In the genomic region with DNA sequence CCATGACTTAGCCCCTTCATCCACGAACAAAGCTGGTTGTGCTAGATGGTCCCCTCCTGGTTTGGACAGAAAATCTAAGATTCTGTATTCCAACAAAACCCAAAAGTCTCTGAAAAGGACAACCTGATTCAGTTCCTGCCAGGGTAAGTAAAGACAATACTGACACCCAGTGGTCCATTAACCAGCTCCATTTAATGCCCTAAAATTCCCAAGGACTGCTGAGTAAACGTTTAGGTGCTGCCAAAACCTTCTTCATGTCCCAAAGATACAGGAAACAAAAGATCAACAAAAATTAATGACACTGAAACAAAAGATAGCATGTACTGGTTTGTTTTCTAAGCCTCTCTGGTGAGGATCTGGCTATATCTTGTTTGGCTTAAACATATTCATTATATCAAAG, we compare ENCODE assay signal across 9 cellular contexts. TPM values are rescaled to one million over a fixed set of nuclear protein-coding genes. Genes with fewer than 3 reads are reported as not detected.
DNase-seq lines count a peak whose midpoint lies in the region; ATAC-seq and TF ChIP-seq lines count a peak whose summit lies in the region.
"Had no signal": no experiment of that assay in that cellular context is flagged by ENCODE, and none has a peak within 500 bp of the region (broad histone marks: within the 10 kb centered on the region; RNA-seq: fewer than 3 reads in every experiment).

No MANE protein-coding gene starts in this region.

- H3K36me3 ChIP-seq in Karpas-422 (ENCODE audit: insufficient read depth, low read length), result no peaks in the 10 kb centered on the region

- no peaks in the 10 kb centered on the region for H3K4me1 ChIP-seq in Karpas-422 (ENCODE audit: low read length)

- H3K27me3 ChIP-seq in Karpas-422 (ENCODE audit: low read length), result no peaks in the 10 kb centered on the region

- H3K9ac ChIP-seq in Karpas-422 (ENCODE audit: low read length), result no peak overlapping the region

- H3K4me3 ChIP-seq in GM12865 (ENCODE audit: low read depth, low read length) (no peak overlapping the region), fibroblast of villous mesenchyme (ENCODE audit: low read depth, low read length) (no peak overlapping the region), Karpas-422 (ENCODE audit: low read length) (no peak overlapping the region)

- no peak overlapping the region for H2AFZ ChIP-seq in Karpas-422 (ENCODE audit: low read length)

- no peaks in the 10 kb centered on the region for H3K27me3 Mint-ChIP-seq in activated naive CD4-positive, alpha-beta T cell treated with anti-CD3 and anti-CD28 coated beads, Interleukin-2, amount 10 ng/mL, durations not matched to agents 7 days and 5 days

- H3K9me2 ChIP-seq in Karpas-422 (replicated peaks; ENCODE audit: insufficient read depth, low read length), result no peaks in the 10 kb centered on the region

- no peaks in the 10 kb centered on the region for H3K4me1 Mint-ChIP-seq in activated naive CD4-positive, alpha-beta T cell treated with anti-CD3 and anti-CD28 coated beads, Interleukin-2, amount 10 ng/mL, durations not matched to agents 7 days and 5 days

- no peak overlapping the region for H3K27ac ChIP-seq in Karpas-422 (ENCODE audit: low read length)

- intact Hi-C loops in sciatic nerve (cut with DNase I), result no loop called here

- H3K4me3 Mint-ChIP-seq in activated naive CD4-positive, alpha-beta T cell treated with anti-CD3 and anti-CD28 coated beads, Interleukin-2, amount 10 ng/mL, durations not matched to agents 7 days and 5 days, result no peak overlapping the region

- no peaks in the 10 kb centered on the region for H3K36me3 Mint-ChIP-seq in activated naive CD4-positive, alpha-beta T cell treated with anti-CD3 and anti-CD28 coated beads, Interleukin-2, amount 10 ng/mL, durations not matched to agents 7 days and 5 days

- no peaks in the 10 kb centered on the region for H4K20me1 ChIP-seq in Karpas-422 (ENCODE audit: insufficient read depth, low read depth, low read length)

- DNase-seq in GM12865 (ENCODE audit: low read depth) (peak; percentile 27), NCI-H748 treated with DMSO at 0.1 percent for 48 hours (lab: John Stamatoyannopoulos, UW) (peak; percentile 36), fibroblast of villous mesenchyme (ENCODE audit: low read depth) (peak; percentile 20), sciatic nerve (ENCODE audit: low spot score) (no peak), Karpas-422 (no peak)
- no peak for DNase-seq in activated naive CD4-positive, alpha-beta T cell treated with anti-CD3 and anti-CD28 coated beads, Interleukin-2, amount 10 ng/mL, durations not matched to agents 7 days and 5 days
- no peak for DNase-seq in NK-92 treated with Interleukin-12 subunit alpha and Interleukin-12 subunit beta, amount 100 ng/mL, for 24 hours (lab: John Stamatoyannopoulos, UW)
- no peak for DNase-seq in activated T-cell treated with anti-CD3 and anti-CD28 coated beads, Interleukin-2, amount 50 U/mL, for 48 hours

- no peak overlapping the region for H3K27ac Mint-ChIP-seq in activated naive CD4-positive, alpha-beta T cell treated with anti-CD3 and anti-CD28 coated beads, Interleukin-2, amount 10 ng/mL, durations not matched to agents 7 days and 5 days

- no peaks in the 10 kb centered on the region for H3K9me3 Mint-ChIP-seq in activated naive CD4-positive, alpha-beta T cell treated with anti-CD3 and anti-CD28 coated beads, Interleukin-2, amount 10 ng/mL, durations not matched to agents 7 days and 5 days

- no peak overlapping the region for H3K4me2 ChIP-seq in Karpas-422 (ENCODE audit: low read depth, low read length, poor library complexity, severe bottlenecking)

- ATAC-seq in sciatic nerve, result peak; percentile 39

- TF ChIP-seq CTCF in GM12865 (IDR thresholded peaks at IDR 0.05; ENCODE audit: insufficient read depth, low read depth, low read length, missing control alignments) (peak; percentile 10), fibroblast of villous mesenchyme (IDR thresholded peaks at IDR 0.05; ENCODE audit: insufficient read depth, low read depth, low read length) (no peak)

- H3K79me2 ChIP-seq in Karpas-422 (ENCODE audit: low read length), result no peaks in the 10 kb centered on the region

- CTCF ChIA-PET in activated naive CD4-positive, alpha-beta T cell treated with anti-CD3 and anti-CD28 coated beads, Interleukin-2, amount 10 ng/mL, durations not matched to agents 7 days and 5 days (lab: Charles Lee), result interaction anchor here (0.8 to 1.1 kb wide), 2 partner anchors 11 to 881 kb away, joined by 3 read pairs; no protein-coding TSS in a partner anchor

- no peaks in the 10 kb centered on the region for H3K9me3 ChIP-seq in Karpas-422 (ENCODE audit: low read length)

RNA-seq across cellular contexts. Expression of gene PPP1R2B, which starts 25.3 kb away (rescaled TPM):
- total RNA-seq in fibroblast of villous mesenchyme, result under 0.01 TPM in 2 replicates
- not detected for total RNA-seq in sciatic nerve
- not detected in 2 replicates for total RNA-seq in Karpas-422 (2014; rRNA removed; shearing (Covaris generic); ENCODE audit: low replicate concordance)
- total RNA-seq: glomerular endothelial cell had no signal

Comparison
In these comparisons a context has a peak if more than half of its experiments do, and no peak if none do; other contexts are left out.
1. DNase-seq: peak in GM12865 (single experiment), NCI-H748 treated with DMSO at 0.1 percent for 48 hours (single experiment) and fibroblast of villous mesenchyme (single experiment); none in sciatic nerve (single experiment), activated naive CD4-positive, alpha-beta T cell treated with anti-CD3 and anti-CD28 coated beads, Interleukin-2, amount 10 ng/mL, durations not matched to agents 7 days and 5 days (single experiment), NK-92 treated with Interleukin-12 subunit alpha and Interleukin-12 subunit beta, amount 100 ng/mL, for 24 hours (single experiment), Karpas-422 (single experiment) and activated T-cell treated with anti-CD3 and anti-CD28 coated beads, Interleukin-2, amount 50 U/mL, for 48 hours (0 of 2).